17 cellular contexts compared by ENCODE assay signal in the genomic region with DNA sequence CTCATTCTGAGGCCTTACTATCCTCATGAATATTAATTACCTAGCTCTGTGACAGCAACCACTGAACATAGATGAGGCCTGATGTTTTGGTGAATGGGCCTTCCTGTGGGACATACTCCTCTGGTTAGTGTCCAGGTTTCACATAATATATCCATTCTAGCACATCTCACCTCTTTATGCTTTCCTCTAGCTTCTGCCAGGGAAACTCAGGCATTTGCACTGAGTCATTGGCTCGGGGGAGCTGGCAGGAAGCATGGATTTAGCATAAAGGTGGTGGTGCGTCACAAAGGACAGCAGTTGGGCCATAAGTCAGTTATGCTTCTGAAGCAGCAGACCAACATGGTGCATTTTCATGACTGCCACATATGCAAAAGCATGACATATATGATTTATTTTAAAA. TPM values are rescaled to one million over a fixed set of nuclear protein-coding genes. Genes with fewer than 3 reads are reported as not detected.
DNase-seq lines count a peak whose midpoint lies in the region; ATAC-seq and TF ChIP-seq lines count a peak whose summit lies in the region.
"Had no signal": no experiment of that assay in that cellular context is flagged by ENCODE, and none has a peak within 500 bp of the region (broad histone marks: within the 10 kb centered on the region; RNA-seq: fewer than 3 reads in every experiment).

No MANE protein-coding gene starts in this region.

- H3K4me3 ChIP-seq in GM23248 = no peak overlapping the region
- H3K4me3 ChIP-seq in epithelial cell of esophagus (ENCODE audit: low read length) = no peak overlapping the region
- H3K4me3 ChIP-seq in osteoblast (ENCODE audit: insufficient read depth, low read length) = no peak overlapping the region
- no peak overlapping the region for H3K4me3 ChIP-seq in Caco-2 (ENCODE audit: low read depth, low read length)
- H3K4me3 ChIP-seq: spleen had no signal

- DNase-seq in GM23248 (peak; percentile 68), RKO (ENCODE audit: low spot score) (peak; percentile 24), epithelial cell of esophagus (ENCODE audit: low read depth) (peak; percentile 87), osteoblast (ENCODE audit: insufficient read length, low spot score, missing footprints) (peak; percentile 56), Caco-2 (no peak), medulla oblongata (ENCODE audit: extremely low spot score) (no peak)
- no peak for DNase-seq in activated CD4-positive, alpha-beta T cell treated with anti-CD3 and anti-CD28 coated beads, Interleukin-2, amount 50 U/mL, for 48 hours
- DNase-seq: activated gamma-delta T cell treated with Interleukin-2 at 50 U/mL for 16 hours, cerebellar nuclear complex, GF-D8, Kasumi-1, NCI-H2029 treated with DMSO at 0.1 percent for 48 hours, SIG-M5, spleen had no signal

- H3K27me3 ChIP-seq in GM23248 (replicated peaks; ENCODE audit: insufficient read depth) (no peaks in the 10 kb centered on the region), osteoblast (ENCODE audit: insufficient read depth, low read length) (no peaks in the 10 kb centered on the region), Caco-2 (replicated peaks; ENCODE audit: control insufficient read depth, insufficient read depth, low read length) (no peaks in the 10 kb centered on the region)
- H3K27me3 ChIP-seq: spleen had no signal

- no peaks in the 10 kb centered on the region for H3K9me3 ChIP-seq in GM23248 (ENCODE audit: low read depth)
- H3K9me3 ChIP-seq in osteoblast (ENCODE audit: low read depth, low read length) = no peaks in the 10 kb centered on the region
- no peaks in the 10 kb centered on the region for H3K9me3 ChIP-seq in Caco-2

- in situ Hi-C loops in GM23248 (cut with MboI) = no loop called here

- H3K27ac Mint-ChIP-seq in Caco-2 (ENCODE audit: unreplicated experiment) = no peak overlapping the region
- H3K27ac Mint-ChIP-seq: memory B cell had no signal

- no peaks in the 10 kb centered on the region for H3K9me3 Mint-ChIP-seq in Caco-2 (ENCODE audit: unreplicated experiment)
- H3K9me3 Mint-ChIP-seq: memory B cell had no signal

- H3K79me2 ChIP-seq in GM23248 (ENCODE audit: insufficient read depth) (no peaks in the 10 kb centered on the region), osteoblast (ENCODE audit: insufficient read depth, low read length) (no peaks in the 10 kb centered on the region)

- CTCF ChIA-PET in Caco-2 (lab: Charles Lee) = no interaction called here

- H3K9me2 ChIP-seq in GM23248 (ENCODE audit: insufficient read depth) = no peaks in the 10 kb centered on the region

- H3K4me3 Mint-ChIP-seq in Caco-2 (ENCODE audit: unreplicated experiment) = no peak overlapping the region
- H3K4me3 Mint-ChIP-seq: CD14-positive monocyte, memory B cell had no signal

- POLR2A ChIA-PET in Caco-2 (lab: Charles Lee) = no interaction called here

- no peak for TF ChIP-seq CTCF in epithelial cell of esophagus (IDR thresholded peaks at IDR 0.05; ENCODE audit: insufficient read depth, low read depth, low read length, missing control alignments)
- no peak for TF ChIP-seq CTCF in osteoblast (IDR thresholded peaks at IDR 0.05; ENCODE audit: extremely low read depth, low read depth, low read length)
- TF ChIP-seq CTCF in Caco-2 (IDR thresholded peaks at IDR 0.05; ENCODE audit: insufficient read depth in 1 of 2, low read depth in 1 of 2, low read length in 1 of 2, severe bottlenecking in 1 of 2, unreplicated experiment in 1 of 2) = no peak

- peaks cover 7% of the 10 kb centered on the region for H3K4me1 Mint-ChIP-seq in Caco-2 (ENCODE audit: low read depth, unreplicated experiment)
- H3K4me1 Mint-ChIP-seq: memory B cell had no signal

- intact Hi-C loops in Caco-2 (cut with micrococcal nuclease; ENCODE audit: unreplicated experiment) = no loop called here

- peaks cover 6% of the 10 kb centered on the region for H3K4me1 ChIP-seq in GM23248 (ENCODE audit: insufficient read depth)
- H3K4me1 ChIP-seq in osteoblast (ENCODE audit: insufficient read depth, low read length) = peaks cover 10% of the 10 kb centered on the region
- H3K4me1 ChIP-seq in Caco-2 = peaks cover 12% of the 10 kb centered on the region; the same call in 1 of the 2 replicates

- ATAC-seq in GM21423 (IDR thresholded peaks at IDR 0.05; ENCODE audit: unreplicated experiment) = no peak

- H3K36me3 Mint-ChIP-seq in Caco-2 (ENCODE audit: insufficient read depth, unreplicated experiment) = no peaks in the 10 kb centered on the region
- H3K36me3 Mint-ChIP-seq: CD14-positive monocyte, memory B cell had no signal

- H3K27ac ChIP-seq in GM23248 = no peak overlapping the region
- no peak overlapping the region for H3K27ac ChIP-seq in osteoblast (ENCODE audit: low read depth, low read length)
- H3K27ac ChIP-seq: spleen had no signal

- WGBS in GM23248 (ENCODE audit: low coverage in 1 of 2, low lambda C conversion rate in 2 of 2, missing lambda C conversion rate in 2 of 2), 2 experiments = 60 to 66% methylated on average over 2 of the region's 2 CpGs

- H3K36me3 ChIP-seq in GM23248 (ENCODE audit: low read depth) = no peaks in the 10 kb centered on the region
- no peaks in the 10 kb centered on the region for H3K36me3 ChIP-seq in osteoblast (ENCODE audit: insufficient read depth, low read length)
- no peaks in the 10 kb centered on the region for H3K36me3 ChIP-seq in Caco-2 (ENCODE audit: control insufficient read depth, insufficient read depth, low read length)
- H3K36me3 ChIP-seq: spleen had no signal

- no peak overlapping the region for H2AFZ ChIP-seq in GM23248
- no peak overlapping the region for H2AFZ ChIP-seq in osteoblast (ENCODE audit: low read length)

- no TSS peak for BruUV-seq in Caco-2 (replicated peaks; lab: Mats Ljungman, UMichigan)

- no peaks in the 10 kb centered on the region for H3F3A ChIP-seq in GM23248 (ENCODE audit: insufficient read depth)

- H3K9ac ChIP-seq in GM23248 = no peak overlapping the region

- H4K20me1 ChIP-seq in GM23248 (ENCODE audit: insufficient read depth) (no peaks in the 10 kb centered on the region), osteoblast (ENCODE audit: insufficient read depth, low read length) (no peaks in the 10 kb centered on the region)

- no peaks in the 10 kb centered on the region for H3K27me3 Mint-ChIP-seq in Caco-2 (ENCODE audit: insufficient read depth, unreplicated experiment)
- H3K27me3 Mint-ChIP-seq: memory B cell had no signal

- no peak overlapping the region for H3K4me2 ChIP-seq in GM23248 (ENCODE audit: unreplicated experiment)
- H3K4me2 ChIP-seq in osteoblast (ENCODE audit: insufficient read depth, low read length) = no peak overlapping the region

RNA-seq across cellular contexts. Expression of a gene that starts 37.5 kb away (rescaled TPM):
- total RNA-seq in GM23248 (2014; rRNA removed; shearing (Covaris generic)) = 0.54 and 0.63 TPM in 2 replicates
- polyA plus RNA-seq in GM23248 (2016; fragmentation: Nextera tagmentation; extraction: Ambion mirVana) = 0.14 TPM in 2 replicates
- 3.8 and 4.0 TPM in 2 replicates for total RNA-seq in osteoblast
- total RNA-seq in Caco-2 (2022) = 3.1 and 4.0 TPM in 2 replicates

Comparison
In these comparisons a context has a peak if more than half of its experiments do, and no peak if none do; other contexts are left out.
1. DNase-seq: peak in GM23248 (single experiment), RKO (single experiment), epithelial cell of esophagus (single experiment) and osteoblast (single experiment); none in Caco-2 (0 of 2), activated CD4-positive, alpha-beta T cell treated with anti-CD3 and anti-CD28 coated beads, Interleukin-2, amount 50 U/mL, for 48 hours (0 of 2) and medulla oblongata (single experiment).